ENCODE assay signal across 17 cellular contexts in genomic region chr9:68545033-68545705, GRCh38. TPM values are rescaled to one million over a fixed set of nuclear protein-coding genes. Genes with fewer than 3 reads are reported as not detected.
DNase-seq lines count a peak whose midpoint lies in the region; ATAC-seq lines count a peak whose summit lies in the region.
"Had no signal": no experiment of that assay in that cellular context is flagged by ENCODE, and none has a peak within 500 bp of the region (broad histone marks: within the 10 kb centered on the region; RNA-seq: fewer than 3 reads in every experiment).

No MANE protein-coding gene starts in this region.

- peak overlapping the region; percentile 88 for H3K27ac ChIP-seq in SJCRH30

- H3K4me1 ChIP-seq in SJCRH30 = peaks cover 70% of the 10 kb centered on the region

- ATAC-seq in GM18499 (IDR thresholded peaks at IDR 0.05; ENCODE audit: insufficient read depth, unreplicated experiment) (peak; percentile 42), GM21423 (IDR thresholded peaks at IDR 0.05; ENCODE audit: unreplicated experiment) (peak; percentile 29), HG03045 (IDR thresholded peaks at IDR 0.05; ENCODE audit: unreplicated experiment) (peak; percentile 53), HG03457 (IDR thresholded peaks at IDR 0.05; ENCODE audit: unreplicated experiment) (no peak)
- ATAC-seq: activated CD4-positive, alpha-beta T cell treated with anti-CD3 and anti-CD28 coated beads for 36 hours; lower lobe of right lung; Panc1; T-cell had no signal

- H3K36me3 ChIP-seq in SJCRH30 = no peaks in the 10 kb centered on the region
- H3K36me3 ChIP-seq: lower lobe of right lung, sigmoid colon had no signal

- H3K4me3 ChIP-seq in SJCRH30 = no peak overlapping the region
- H3K4me3 ChIP-seq: lower lobe of right lung, sigmoid colon had no signal

- DNase-seq in SJCRH30 (no peak), hypothalamus (lab: John Stamatoyannopoulos, UW) (no peak), NCI-H187 (lab: John Stamatoyannopoulos, UW) (no peak)
- no peak for DNase-seq in effector CD8-positive, alpha-beta T cell (lab: John Stamatoyannopoulos, UW)
- DNase-seq: activated CD4-positive, alpha-beta T cell treated with anti-CD3 and anti-CD28 coated beads for 36 hours; DND-41; lower lobe of right lung; MV-4-11; sigmoid colon; T-cell had no signal

- no peaks in the 10 kb centered on the region for H3K27me3 ChIP-seq in SJCRH30
- H3K27me3 ChIP-seq: sigmoid colon had no signal

- H3K9me3 ChIP-seq in SJCRH30 (replicated peaks) = no peaks in the 10 kb centered on the region
- H3K9me3 ChIP-seq: lower lobe of right lung, sigmoid colon had no signal

RNA-seq across cellular contexts. Expression of gene TMEM252, which starts 4.5 kb away (rescaled TPM):
- 1.5 and 2.1 TPM in 2 replicates for total RNA-seq in SJCRH30 (2014; rRNA removed; shearing (Covaris generic))
- total RNA-seq: activated CD4-positive, alpha-beta T cell treated with anti-CD3 and anti-CD28 coated beads for 36 hours; activated T-helper 1 cell treated with anti-CD3 and anti-CD28 coated beads, Interleukin-12 subunit alpha, Interleukin-12 subunit beta, Interleukin-2, Interleukin-4 antibody, amounts not matched to agents 30 ng/mL and 10 ng/mL and 1 ng/mL, durations not matched to agents 14 hours and 24 hours and 36 hours; dermis microvascular lymphatic vessel endothelial cell; sigmoid colon; T-cell had no signal
